ENCODE assay signal across 9 cellular contexts in the genomic region with DNA sequence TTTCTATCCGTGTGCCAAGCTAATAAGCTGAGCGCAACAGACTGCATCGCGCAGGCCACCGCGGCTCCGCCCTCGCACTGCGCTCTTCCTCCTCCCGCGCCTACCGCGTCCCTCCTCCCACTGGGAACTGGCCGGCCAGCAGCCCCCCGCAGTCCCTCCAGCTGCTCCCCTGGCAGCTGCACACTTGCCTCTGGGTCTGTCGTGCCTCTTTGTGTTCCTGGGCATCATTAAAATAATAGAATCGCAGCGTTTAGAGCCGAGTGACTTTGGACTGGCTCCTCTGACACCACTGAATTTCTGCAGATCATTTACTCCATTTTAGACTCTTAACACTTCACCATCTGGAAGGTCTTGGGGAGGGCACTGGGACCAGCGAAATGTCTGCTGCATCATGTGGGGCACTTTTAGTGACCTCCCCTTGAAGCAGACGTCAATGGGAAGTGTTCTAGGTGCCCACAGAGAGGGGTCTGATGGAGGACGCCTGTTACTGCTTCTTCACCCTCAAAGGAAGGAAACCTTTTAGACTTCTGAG. TPM values are rescaled to one million over a fixed set of nuclear protein-coding genes. Genes with fewer than 3 reads are reported as not detected.
DNase-seq lines count a peak whose midpoint lies in the region; ATAC-seq and TF ChIP-seq lines count a peak whose summit lies in the region.
"Had no signal": no experiment of that assay in that cellular context is flagged by ENCODE, and none has a peak within 500 bp of the region (broad histone marks: within the 10 kb centered on the region; RNA-seq: fewer than 3 reads in every experiment).

No MANE protein-coding gene starts in this region.

- ATAC-seq in GM21381 (IDR thresholded peaks at IDR 0.05; ENCODE audit: unreplicated experiment): peak; percentile 69
- no peak for ATAC-seq in GM21737 (IDR thresholded peaks at IDR 0.05; ENCODE audit: unreplicated experiment)

- no peaks in the 10 kb centered on the region for H3K9me3 ChIP-seq in ovary

- H3K27me3 ChIP-seq in ovary: no peaks in the 10 kb centered on the region

- no peak overlapping the region for H3K27ac ChIP-seq in ovary
- H3K27ac ChIP-seq: SK-N-MC had no signal

- WGBS in ovary, 3 donors: 4 to 6% (median 6%) methylated on average over 22 of the region's 22 CpGs

- intact Hi-C loops in ovary (cut with DNase I): no loop called here

- H3K4me1 ChIP-seq in ovary (ENCODE audit: insufficient read depth): no peaks in the 10 kb centered on the region

- TF ChIP-seq CTCF in foreskin fibroblast (IDR thresholded peaks at IDR 0.05; ENCODE audit: low read depth, low read length): no peak
- TF ChIP-seq CTCF in ovary (IDR thresholded peaks at IDR 0.05): no peak

- TF ChIP-seq POLR2A in ovary (IDR thresholded peaks at IDR 0.05): no peak

- in situ Hi-C loops in KBM-7 (cut with MboI; ENCODE audit: low pct_unique_long_range_greater_than_20kb, low sequenced_read_pairs): no loop called here

- DNase-seq in DMS153 treated with DMSO at 0.1 percent for 48 hours (lab: John Stamatoyannopoulos, UW; ENCODE audit: unreplicated experiment) (peak; percentile 27), KBM-7 (peak; percentile 49), foreskin fibroblast (peak in 1 of 2 donors; percentile 72), ovary (peak in 3 of 5 donors; percentile 20 to 41 (median 23)), NCI-H187 treated with DMSO at 0.1 percent for 48 hours (lab: John Stamatoyannopoulos, UW) (no peak)
- peak; percentile 34 for DNase-seq in activated CD8-positive, alpha-beta memory T cell treated with anti-CD3 and anti-CD28 coated beads, Interleukin-2, amount 50 U/mL, for 4 hours

- TF ChIP-seq EP300 in ovary (IDR thresholded peaks at IDR 0.05): no peak

- peak overlapping the region; percentile 45 to 53 for H3K4me3 ChIP-seq in foreskin fibroblast (ENCODE audit: low read depth in 1 of 2, low read length in 2 of 2)
- peak overlapping the region; percentile 24 for H3K4me3 ChIP-seq in ovary
- H3K4me3 ChIP-seq: SK-N-MC had no signal

- no peaks in the 10 kb centered on the region for H3K36me3 ChIP-seq in ovary

RNA-seq across cellular contexts. Expression of a gene that starts 20.9 kb away (rescaled TPM):
- 10 to 100 TPM; 29.5 to 53.7 (median 39.8) TPM for total RNA-seq in ovary
- 10 to 100 TPM; 17.5 to 40.8 TPM for polyA plus RNA-seq in ovary
